ENCODE assay signal across 8 cellular contexts in genomic region chr3:184362668-184363540, GRCh38. TPM values are rescaled to one million over a fixed set of nuclear protein-coding genes. Genes with fewer than 3 reads are reported as not detected.
DNase-seq lines count a peak whose midpoint lies in the region; ATAC-seq and TF ChIP-seq lines count a peak whose summit lies in the region.

No MANE protein-coding gene starts in this region.

- 0% methylated on average over 52 to 67 of the region's 67 CpGs for WGBS in psoas muscle, 3 donors

- TF ChIP-seq CTCF in GM13976 (IDR thresholded peaks at IDR 0.05; ENCODE audit: borderline replicate concordance, control extremely low read depth, extremely low read depth, insufficient read depth, missing control alignments) (peak; percentile 79), psoas muscle (IDR thresholded peaks at IDR 0.05) (peak; percentile 41), uterus (IDR thresholded peaks at IDR 0.05) (peak; percentile 62 to 69 (median 64))

- H3K4me1 ChIP-seq in psoas muscle (peaks cover 11% of the 10 kb centered on the region), uterus (peaks cover 7 to 23% of the 10 kb centered on the region in 2 donors)

- ATAC-seq in HG02870 (IDR thresholded peaks at IDR 0.05; ENCODE audit: unreplicated experiment) (peak; percentile 80), left ventricle myocardium superior (peak; percentile 80), psoas muscle (peak; percentile 82 to 88 (median 84))

- peaks cover 2 to 31% of the 10 kb centered on the region in 2 donors for H3K36me3 ChIP-seq in psoas muscle (ENCODE audit: insufficient read depth in 1 of 2, low read depth in 1 of 2)
- H3K36me3 ChIP-seq in uterus, result no peaks in the 10 kb centered on the region

- intact Hi-C loops in left ventricle myocardium superior (cut with micrococcal nuclease), result no loop called here
- intact Hi-C loops in psoas muscle (cut with DNase I), result no loop called here
- intact Hi-C loops in uterus (cut with DNase I; ENCODE audit: low total_unique reads), result no loop called here

- H3K4me3 ChIP-seq in psoas muscle, result peak overlapping the region; percentile 96
- H3K4me3 ChIP-seq in uterus, result peak overlapping the region; percentile 76 to 95

- peak; percentile 80 to 82 for TF ChIP-seq POLR2A in uterus (IDR thresholded peaks at IDR 0.05)

- in situ Hi-C loops in GM13976 (cut with MboI; ENCODE audit: low sequenced_read_pairs, unreplicated experiment), result no loop called here

- H3K9me3 ChIP-seq in psoas muscle, result no peaks in the 10 kb centered on the region
- H3K9me3 ChIP-seq in uterus, result no peaks in the 10 kb centered on the region

- H3K27me3 ChIP-seq in psoas muscle (ENCODE audit: insufficient read depth in 3 of 3, low read length in 2 of 3) (no peaks in the 10 kb centered on the region), uterus (no peaks in the 10 kb centered on the region)

- peak overlapping the region; percentile 98 for H3K27ac ChIP-seq in psoas muscle
- H3K27ac ChIP-seq in uterus, result peak overlapping the region; percentile 92 to 100

- DNase-seq in GM13976 (ENCODE audit: low spot score) (peak; percentile 98), NCI-H146 (lab: John Stamatoyannopoulos, UW) (peak; percentile 100), T-helper 1 cell (peak; percentile 86 to 98 (median 90)), amygdala (lab: John Stamatoyannopoulos, UW) (peak; percentile 57 to 96 (median 89)), left ventricle myocardium superior (peak; percentile 97), psoas muscle (peak; percentile 96 to 98), uterus (peak; percentile 96 to 97)

RNA-seq across cellular contexts. Expression of gene POLR2H, which starts 1.4 kb away (rescaled TPM):
- total RNA-seq in left ventricle myocardium superior (26.0 TPM), psoas muscle (10 to 100 TPM; 21.2 to 33.2 (median 28.6) TPM), uterus (100 to 1,000 TPM in 2 of 4 donors, 10 to 100 TPM in 2; 52.8 to 103 (median 82.7) TPM)
- polyA plus RNA-seq in psoas muscle, result 100 to 1,000 TPM in 1 of 3 donors, 10 to 100 TPM in 2; 41.6 to 117 (median 62.8) TPM

RNA-seq across cellular contexts. Expression of gene CLCN2, which starts 1.5 kb away (rescaled TPM):
- total RNA-seq in left ventricle myocardium superior (3.6 TPM), psoas muscle (1 to 10 TPM in 3 of 4 donors, under 1 TPM in 1; 0.64 to 2.3 (median 1.4) TPM), uterus (10 to 100 TPM in 2 of 4 donors, 1 to 10 TPM in 1, under 1 TPM in 1; 0.77 to 20.8 (median 7.3) TPM)
- 1 to 10 TPM; 1.2 to 2.8 (median 2.0) TPM for polyA plus RNA-seq in psoas muscle

RNA-seq across cellular contexts. Expression of gene THPO, which starts 15.1 kb away (rescaled TPM):
- total RNA-seq in left ventricle myocardium superior, result 0.37 TPM
- total RNA-seq in psoas muscle, result 1 to 10 TPM in 2 of 4 donors, under 1 TPM in 2; 0.79 to 3.0 (median 1.3) TPM
- polyA plus RNA-seq in psoas muscle, result 1 to 10 TPM in 1 of 3 donors, under 1 TPM in 2; 0.49 to 1.2 (median 0.55) TPM
- total RNA-seq in uterus, result 1 to 10 TPM in 1 of 4 donors, under 1 TPM in 3; 0.29 to 4.7 (median 0.46) TPM

RNA-seq across cellular contexts. Expression of gene CHRD, which starts 16.9 kb away (rescaled TPM):
- total RNA-seq in left ventricle myocardium superior (4.6 TPM), psoas muscle (10 to 100 TPM in 1 of 4 donors, 1 to 10 TPM in 3; 4.1 to 10.5 (median 6.3) TPM), uterus (10 to 100 TPM; 15.9 to 57.1 (median 30.7) TPM)
- polyA plus RNA-seq in psoas muscle, result 1 to 10 TPM; 2.5 to 5.2 (median 5.1) TPM

RNA-seq across cellular contexts. Expression of gene FAM131A, which starts 25.5 kb away (rescaled TPM):
- total RNA-seq in left ventricle myocardium superior (41.0 TPM), psoas muscle (10 to 100 TPM; 12.6 to 20.3 (median 13.9) TPM), uterus (10 to 100 TPM; 13.2 to 42.6 (median 36.8) TPM)
- polyA plus RNA-seq in psoas muscle, result 10 to 100 TPM; 12.9 to 26.8 (median 20.2) TPM

Comparison
In these comparisons a context has a peak if more than half of its experiments do, and no peak if none do; other contexts are left out.
1. Peak in every context shown above with its lines: DNase-seq, ATAC-seq, H3K4me3 ChIP-seq and H3K27ac ChIP-seq.